Comparison of ENCODE assay signal across 8 cellular contexts in the genomic region with DNA sequence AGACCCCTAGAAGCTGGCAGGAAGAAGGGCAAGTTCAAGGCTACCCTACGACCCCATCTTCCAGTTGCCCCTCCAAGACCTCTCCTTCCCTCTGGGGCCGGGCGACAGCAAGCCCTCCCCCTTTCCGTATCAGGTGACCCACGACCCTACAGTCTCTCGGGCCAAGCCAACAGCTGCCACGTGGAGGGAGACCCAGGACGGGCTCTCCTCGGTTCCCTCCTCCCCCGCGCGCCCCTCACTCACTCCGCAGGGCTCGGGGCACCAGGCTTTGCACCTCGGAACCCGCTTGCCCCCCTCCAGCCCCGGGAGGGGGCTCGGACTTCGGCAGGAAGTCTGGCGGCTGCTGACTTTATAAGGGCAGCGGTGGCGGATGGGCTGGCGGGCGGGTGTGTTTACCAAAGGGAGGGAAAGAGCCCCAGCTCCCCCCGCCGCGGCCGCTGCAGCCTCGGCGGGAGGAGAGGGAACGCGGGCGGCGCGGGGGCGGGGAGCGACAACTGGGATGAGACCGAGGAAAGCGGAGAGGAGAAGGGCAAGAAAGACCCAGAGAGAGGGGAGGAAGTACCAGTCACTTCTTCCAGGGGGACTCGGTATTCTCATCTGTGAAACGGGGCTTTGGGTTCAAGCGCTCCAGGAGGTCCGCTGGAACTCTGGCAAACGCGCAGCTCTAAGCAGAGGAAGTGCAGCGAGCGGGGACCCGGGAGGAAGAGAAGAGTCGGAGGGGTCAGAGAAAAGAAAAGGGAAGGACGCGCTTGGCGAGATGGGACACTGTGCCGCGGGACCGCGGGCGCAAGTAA. TPM values are rescaled to one million over a fixed set of nuclear protein-coding genes. Genes with fewer than 3 reads are reported as not detected.
DNase-seq lines count a peak whose midpoint lies in the region; ATAC-seq, FAIRE-seq and TF ChIP-seq lines count a peak whose summit lies in the region.

No MANE protein-coding gene starts in this region.

- H3K27ac ChIP-seq in gastroesophageal sphincter (peak overlapping the region; percentile 34 to 84 (median 80)), pancreas (peak overlapping the region; percentile 71 to 89 (median 80))

- FAIRE-seq in pancreas (lab: Jason Lieb, UNC): no peak

- peak; percentile 34 for ATAC-seq in HG02943 (IDR thresholded peaks at IDR 0.05; ENCODE audit: low read depth, unreplicated experiment)
- ATAC-seq in gastroesophageal sphincter: peak; percentile 72
- peak; percentile 85 to 90 (median 88) for ATAC-seq in pancreas

- DNase-seq in NCI-H345 (lab: John Stamatoyannopoulos, UW): peak; percentile 7
- no peak for DNase-seq in NCI-H345 treated with DMSO at 0.1 percent for 48 hours (lab: John Stamatoyannopoulos, UW; ENCODE audit: unreplicated experiment)
- peak; percentile 3 for DNase-seq in NCI-H82 treated with DMSO at 0.1 percent for 48 hours (lab: John Stamatoyannopoulos, UW; ENCODE audit: unreplicated experiment)
- peak; percentile 21 to 26 for DNase-seq in activated T-helper 1 cell treated with anti-CD3 and anti-CD28 coated beads, Interleukin-2, amount 50 U/mL, for 16 hours (ENCODE audit: low read depth in 1 of 2, low spot score in 1 of 2)
- DNase-seq in pancreas: peak; percentile 78 to 94 (median 88)
- DNase-seq in NCI-H1694 treated with DMSO at 0.1 percent for 48 hours (lab: John Stamatoyannopoulos, UW): no peak

- H3K9me3 ChIP-seq in gastroesophageal sphincter (no peaks in the 10 kb centered on the region), pancreas (no peaks in the 10 kb centered on the region)

- no peaks in the 10 kb centered on the region for H3K27me3 ChIP-seq in gastroesophageal sphincter
- no peaks in the 10 kb centered on the region for H3K27me3 ChIP-seq in pancreas

- no peak for TF ChIP-seq POLR2A in gastroesophageal sphincter (IDR thresholded peaks at IDR 0.05)

- 1% methylated on average over 22 to 33 of the region's 57 CpGs for WGBS in gastroesophageal sphincter (ENCODE audit: low coverage in 1 of 2), 2 donors
- WGBS in pancreas, 2 donors: 0 to 1% methylated on average over 45 to 57 of the region's 57 CpGs

- TF ChIP-seq CTCF in gastroesophageal sphincter (IDR thresholded peaks at IDR 0.05) (no peak), pancreas (IDR thresholded peaks at IDR 0.05) (no peak)

- peak overlapping the region; percentile 85 to 98 for H3K4me3 ChIP-seq in gastroesophageal sphincter
- peak overlapping the region; percentile 76 to 96 (median 88) for H3K4me3 ChIP-seq in pancreas

- H3K36me3 ChIP-seq in gastroesophageal sphincter: peaks cover 0 to 8% of the 10 kb centered on the region in 2 donors
- no peaks in the 10 kb centered on the region for H3K36me3 ChIP-seq in pancreas

- peaks cover 0 to 29% (median 4%) of the 10 kb centered on the region in 3 donors for H3K4me1 ChIP-seq in gastroesophageal sphincter
- H3K4me1 ChIP-seq in pancreas: peaks cover 0 to 4% (median 3%) of the 10 kb centered on the region in 3 donors

- intact Hi-C loops in pancreas (cut with DNase I): loop anchor here in 1 of 3 donors (10.0 kb wide), 1 partner anchor 50 kb away; a partner anchor contains a TSS

- TF ChIP-seq EP300 in gastroesophageal sphincter (IDR thresholded peaks at IDR 0.05): no peak

RNA-seq across cellular contexts. Expression of a gene that starts 0.8 kb away (rescaled TPM):
- total RNA-seq in gastroesophageal sphincter: 10 to 100 TPM; 14.8 to 36.6 (median 19.7) TPM
- total RNA-seq in pancreas: 100 to 1,000 TPM in 4 of 6 donors, 10 to 100 TPM in 2; 78.3 to 280 (median 137) TPM
- polyA plus RNA-seq in pancreas: 100 to 1,000 TPM; 100 to 110 TPM

RNA-seq across cellular contexts. Expression of a gene that starts 15.8 kb away (rescaled TPM):
- total RNA-seq in gastroesophageal sphincter: 10 to 100 TPM; 23.5 to 29.0 (median 27.9) TPM
- 10 to 100 TPM; 12.2 to 32.6 (median 21.7) TPM for total RNA-seq in pancreas
- polyA plus RNA-seq in pancreas: 10 to 100 TPM; 15.7 to 25.8 TPM

RNA-seq across cellular contexts. Expression of a gene that starts 22.7 kb away (rescaled TPM):
- not detected for total RNA-seq in gastroesophageal sphincter
- not detected for total RNA-seq in pancreas
- polyA plus RNA-seq in pancreas: not detected

RNA-seq across cellular contexts. Expression of a gene that starts 52.7 kb away (rescaled TPM):
- total RNA-seq in gastroesophageal sphincter (10 to 100 TPM; 15.3 to 34.6 (median 28.3) TPM), pancreas (10 to 100 TPM in 5 of 6 donors, 1 to 10 TPM in 1; 9.6 to 46.4 (median 11.5) TPM)
- polyA plus RNA-seq in pancreas: 10 to 100 TPM; 12.9 to 18.9 TPM

RNA-seq across cellular contexts. Expression of a gene that starts 54.4 kb away (rescaled TPM):
- total RNA-seq in gastroesophageal sphincter (1 to 10 TPM in 1 of 4 donors, under 1 TPM in 2, not detected in 1; 0.12 to 2.3 (median 0.27) TPM), pancreas (1 to 10 TPM in 3 of 6 donors, under 1 TPM in 3; 0.55 to 2.7 (median 1.1) TPM)
- polyA plus RNA-seq in pancreas: 1 to 10 TPM; 1.4 to 2.6 TPM

Comparison
In these comparisons a context has a peak if more than half of its experiments do, and no peak if none do; other contexts are left out.
1. DNase-seq: peak in NCI-H345 (single experiment), NCI-H82 treated with DMSO at 0.1 percent for 48 hours (single experiment), activated T-helper 1 cell treated with anti-CD3 and anti-CD28 coated beads, Interleukin-2, amount 50 U/mL, for 16 hours (2 of 2) and pancreas (6 of 6); none in NCI-H345 treated with DMSO at 0.1 percent for 48 hours (single experiment) and NCI-H1694 treated with DMSO at 0.1 percent for 48 hours (single experiment).
2. ATAC-seq: peak in every context shown above with its lines; median percentile 88 in pancreas; 72 in gastroesophageal sphincter; 34 in HG02943.